25 cellular contexts compared by ENCODE assay signal in the genomic region with DNA sequence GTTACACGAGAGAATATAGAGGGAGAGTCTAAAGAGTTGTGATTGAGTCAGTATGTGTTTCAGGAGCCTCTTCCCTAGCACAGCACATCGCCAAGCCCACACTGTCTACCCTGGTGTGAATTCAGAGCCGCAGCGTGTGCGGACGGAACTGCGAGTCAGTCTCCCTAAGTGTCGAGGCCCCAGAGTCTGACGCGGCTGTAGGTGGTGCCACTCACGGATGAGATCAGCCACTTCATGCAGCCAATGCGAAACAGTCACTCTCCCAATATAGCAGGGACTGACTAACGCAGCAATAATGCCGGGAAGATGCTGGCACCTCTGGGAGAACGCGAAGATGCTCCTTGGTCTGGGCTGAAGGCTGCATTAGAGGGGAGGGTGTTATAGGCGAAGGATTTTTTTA.
DNase-seq lines count a peak whose midpoint lies in the region; ATAC-seq, FAIRE-seq and TF ChIP-seq lines count a peak whose summit lies in the region.
"Had no signal": no experiment of that assay in that cellular context is flagged by ENCODE, and none has a peak within 500 bp of the region (broad histone marks: within the 10 kb centered on the region; RNA-seq: fewer than 3 reads in every experiment).

No MANE protein-coding gene starts in this region.

- H3K36me3 Mint-ChIP-seq in CD4-positive, alpha-beta memory T cell, result no peaks in the 10 kb centered on the region
- H3K36me3 Mint-ChIP-seq: activated naive CD4-positive, alpha-beta T cell treated with anti-CD3 and anti-CD28 coated beads, Interleukin-2, amount 50 U/mL, for 24 hours; memory B cell; naive B cell had no signal

- in situ Hi-C loops in HepG2 (cut with HindIII; ENCODE audit: extremely low pct_ligation_motif_present, low pct_unique_long_range_greater_than_20kb), result no loop called here

- no peak overlapping the region for H2AFZ ChIP-seq in HepG2 (ENCODE audit: low read length)

- TF ChIP-seq POLR2A in HepG2 (IDR thresholded peaks at IDR 0.05; ENCODE audit: insufficient read depth in 1 of 2, low read depth in 2 of 2, low read length in 2 of 2) (no peak), right lobe of liver (IDR thresholded peaks at IDR 0.05) (no peak)

- H3K36me3 ChIP-seq in HepG2 (replicated peaks in 1 of 2; ENCODE audit: control insufficient read depth in 1 of 2, insufficient read depth in 2 of 2, low read length in 2 of 2) (no peaks in the 10 kb centered on the region), right lobe of liver (no peaks in the 10 kb centered on the region), adipocyte (ENCODE audit: control insufficient read depth, insufficient read depth, low read length, severe bottlenecking) (no peaks in the 10 kb centered on the region), left lung (no peaks in the 10 kb centered on the region)
- no peaks in the 10 kb centered on the region for H3K36me3 ChIP-seq in CD4-positive, alpha-beta memory T cell (ENCODE audit: insufficient read depth, low read length)

- POLR2A ChIA-PET in HepG2 (lab: Yijun Ruan, JAX), result no interaction called here
- POLR2A ChIA-PET in CD4-positive, alpha-beta memory T cell (lab: Charles Lee; ENCODE audit: partially characterized antibody), result no interaction called here

- no peaks in the 10 kb centered on the region for H4K20me1 ChIP-seq in HepG2 (ENCODE audit: insufficient read depth, low read length)

- no TSS peak for BruUV-seq in HepG2 (replicated peaks; lab: Mats Ljungman, UMichigan)

- ATAC-seq in HepG2 (no peak), right lobe of liver (no peak), left lung (peak; percentile 17)
- no peak for ATAC-seq in stimulated activated naive CD8-positive, alpha-beta T cell treated with anti-CD3 and anti-CD28 coated beads, Interleukin-15, Interleukin-2, amounts not matched to agents 100 U/mL and 50 U/mL, for 24 hours
- ATAC-seq: sciatic nerve had no signal

- peaks cover 0 to 2% (median 0%) of the 10 kb centered on the region in 8 donors for H3K9me3 Mint-ChIP-seq in CD4-positive, alpha-beta memory T cell
- H3K9me3 Mint-ChIP-seq: activated naive CD4-positive, alpha-beta T cell treated with anti-CD3 and anti-CD28 coated beads, Interleukin-2, amount 50 U/mL, for 24 hours; memory B cell had no signal

- no peaks in the 10 kb centered on the region for H3K4me1 Mint-ChIP-seq in CD4-positive, alpha-beta memory T cell
- H3K4me1 Mint-ChIP-seq: activated naive CD4-positive, alpha-beta T cell treated with anti-CD3 and anti-CD28 coated beads, Interleukin-2, amount 50 U/mL, for 24 hours; memory B cell; naive B cell had no signal

- no peak for DNase-seq in HepG2 (ENCODE audit: low spot score)
- no peak for DNase-seq in right lobe of liver
- no peak for DNase-seq in adipocyte (ENCODE audit: low read depth)
- peak in 1 of 2 donors; percentile 46 for DNase-seq in left lung
- no peak for DNase-seq in activated naive CD4-positive, alpha-beta T cell treated with anti-CD3 and anti-CD28 coated beads, Interleukin-2, amount 50 U/mL, for 16 hours
- DNase-seq in stimulated activated naive CD8-positive, alpha-beta T cell treated with anti-CD3 and anti-CD28 coated beads, Interleukin-15, Interleukin-2, amounts not matched to agents 100 U/mL and 50 U/mL, for 24 hours, result no peak
- DNase-seq in NCI-H1105 treated with DMSO at 0.1 percent for 48 hours (lab: John Stamatoyannopoulos, UW), result no peak
- DNase-seq in CD4-positive, alpha-beta memory T cell, result no peak
- DNase-seq: ACHN; activated CD4-positive, alpha-beta T cell treated with anti-CD3 and anti-CD28 coated beads for 48 hours; cerebellar nuclear complex; EL; foreskin melanocyte; GOT3; IMR-90; naive B cell; NCI-H2171 treated with DMSO at 0.1 percent for 48 hours; OCI-M1 had no signal

- CTCF ChIA-PET in HepG2 (lab: Yijun Ruan, JAX; ENCODE audit: low intra/inter-chr PET ratio, low total read pairs), result no interaction called here
- CTCF ChIA-PET in CD4-positive, alpha-beta memory T cell (lab: Charles Lee; ENCODE audit: partially characterized antibody), result no interaction called here

- TF ChIP-seq CTCF in HepG2 (CRISPR knock-in tag; IDR thresholded peaks at IDR 0.05) (no peak), right lobe of liver (IDR thresholded peaks at IDR 0.05) (no peak), left lung (IDR thresholded peaks at IDR 0.05) (no peak)

- H3K4me3 ChIP-seq in HepG2 (replicated peaks in 1 of 3; ENCODE audit: insufficient read depth in 1 of 3, low read depth in 2 of 3, low read length in 3 of 3) (no peak overlapping the region), right lobe of liver (no peak overlapping the region), adipocyte (ENCODE audit: low read length) (no peak overlapping the region), left lung (no peak overlapping the region)
- no peak overlapping the region for H3K4me3 ChIP-seq in CD4-positive, alpha-beta memory T cell (ENCODE audit: low read length in 2 of 2)

- no peak overlapping the region for H3K4me2 ChIP-seq in HepG2 (ENCODE audit: low read depth, low read length)

- no peak overlapping the region for H3K4me3 Mint-ChIP-seq in CD4-positive, alpha-beta memory T cell
- H3K4me3 Mint-ChIP-seq: activated naive CD4-positive, alpha-beta T cell treated with anti-CD3 and anti-CD28 coated beads, Interleukin-2, amount 50 U/mL, for 24 hours; memory B cell; naive B cell had no signal

- no peaks in the 10 kb centered on the region for H3K27me3 Mint-ChIP-seq in CD4-positive, alpha-beta memory T cell
- H3K27me3 Mint-ChIP-seq: activated naive CD4-positive, alpha-beta T cell treated with anti-CD3 and anti-CD28 coated beads, Interleukin-2, amount 50 U/mL, for 24 hours; naive B cell had no signal

- no peaks in the 10 kb centered on the region for H3K9me3 ChIP-seq in HepG2 (ENCODE audit: low read length)
- no peaks in the 10 kb centered on the region for H3K9me3 ChIP-seq in right lobe of liver
- H3K9me3 ChIP-seq in adipocyte (ENCODE audit: control insufficient read depth, low read length), result no peaks in the 10 kb centered on the region
- H3K9me3 ChIP-seq in left lung, result no peaks in the 10 kb centered on the region
- no peaks in the 10 kb centered on the region for H3K9me3 ChIP-seq in CD4-positive, alpha-beta memory T cell (ENCODE audit: control insufficient read depth in 1 of 2, low read length in 2 of 2)

- H3K27me3 ChIP-seq in HepG2 (ENCODE audit: control insufficient read depth in 1 of 2, insufficient read depth in 2 of 2, low read length in 2 of 2) (no peaks in the 10 kb centered on the region), right lobe of liver (no peaks in the 10 kb centered on the region), adipocyte (replicated peaks; ENCODE audit: control insufficient read depth, insufficient read depth, low read length) (no peaks in the 10 kb centered on the region), left lung (no peaks in the 10 kb centered on the region)
- no peaks in the 10 kb centered on the region for H3K27me3 ChIP-seq in CD4-positive, alpha-beta memory T cell (ENCODE audit: insufficient read depth, low read length)

- H3K27ac ChIP-seq in HepG2 (ENCODE audit: extremely low read length, insufficient read depth, low read length), result no peak overlapping the region
- no peak overlapping the region for H3K27ac ChIP-seq in right lobe of liver
- no peak overlapping the region for H3K27ac ChIP-seq in left lung
- no peak overlapping the region for H3K27ac ChIP-seq in CD4-positive, alpha-beta memory T cell (ENCODE audit: low read depth, low read length)
- H3K27ac ChIP-seq: C4-2B, epithelial cell of prostate, HL-60 had no signal

- intact Hi-C loops in HepG2 (cut with micrococcal nuclease; ENCODE audit: unreplicated experiment) (no loop called here), right lobe of liver (cut with DNase I) (no loop called here), left lung (cut with DNase I) (no loop called here)
- intact Hi-C loops in CD4-positive, alpha-beta memory T cell (cut with micrococcal nuclease), result no loop called here

- H3K9ac ChIP-seq in HepG2 (ENCODE audit: insufficient read depth, low read depth, low read length) (no peak overlapping the region), adipocyte (ENCODE audit: low read length) (peak overlapping the region; percentile 27)

- FAIRE-seq in HepG2 (lab: Jason Lieb, UNC), result no peak
- FAIRE-seq: GM19239 had no signal

- H3K79me2 ChIP-seq in HepG2 (ENCODE audit: insufficient read depth, low read length), result no peaks in the 10 kb centered on the region

- no peak for TF ChIP-seq RAD21 in HepG2 (CRISPR knock-in tag; IDR thresholded peaks at IDR 0.05)

- H3K27ac Mint-ChIP-seq in CD4-positive, alpha-beta memory T cell, result no peak overlapping the region
- H3K27ac Mint-ChIP-seq: activated naive CD4-positive, alpha-beta T cell treated with anti-CD3 and anti-CD28 coated beads, Interleukin-2, amount 50 U/mL, for 24 hours; memory B cell; naive B cell had no signal

- WGBS in HepG2 (ENCODE audit: low lambda C conversion rate), result 97% methylated on average over 17 of the region's 17 CpGs
- WGBS in right lobe of liver (ENCODE audit: insufficient coverage, low coverage, low lambda C conversion rate, missing lambda C conversion rate), result 92% methylated on average over 11 of the region's 17 CpGs

- no peak for TF ChIP-seq EP300 in HepG2 (IDR thresholded peaks at IDR 0.05; ENCODE audit: low read depth in 2 of 2, low read length in 2 of 2)
- no peak for TF ChIP-seq EP300 in HepG2 (CRISPR knock-in tag; IDR thresholded peaks at IDR 0.05; ENCODE audit: borderline replicate concordance)

- H3K4me1 ChIP-seq in HepG2 (ENCODE audit: insufficient read depth, low read length), result peaks cover 27% of the 10 kb centered on the region
- peaks cover 0 to 4% (median 0%) of the 10 kb centered on the region in 4 donors for H3K4me1 ChIP-seq in right lobe of liver
- peaks cover 17% of the 10 kb centered on the region for H3K4me1 ChIP-seq in adipocyte (ENCODE audit: control insufficient read depth, insufficient read depth, low read length)
- peaks cover 0 to 8% of the 10 kb centered on the region in 2 donors for H3K4me1 ChIP-seq in left lung
- no peaks in the 10 kb centered on the region for H3K4me1 ChIP-seq in CD4-positive, alpha-beta memory T cell (ENCODE audit: insufficient read depth, low read length)

TF ChIP-seq in HepG2, 621 proteins besides CTCF, POLR2A, EP300 and RAD21 (continues in another document):
- 0 out of 2 replicates have a peak, but pooled peaks have one; percentile 40 for TF ChIP-seq ZBTB38 (CRISPR knock-in tag; IDR thresholded peaks at IDR 0.05)
- TF ChIP-seq ZKSCAN5 (CRISPR knock-in tag; IDR thresholded peaks at IDR 0.05), result no peak
